ENCODE assay signal across 29 cellular contexts in the genomic region with DNA sequence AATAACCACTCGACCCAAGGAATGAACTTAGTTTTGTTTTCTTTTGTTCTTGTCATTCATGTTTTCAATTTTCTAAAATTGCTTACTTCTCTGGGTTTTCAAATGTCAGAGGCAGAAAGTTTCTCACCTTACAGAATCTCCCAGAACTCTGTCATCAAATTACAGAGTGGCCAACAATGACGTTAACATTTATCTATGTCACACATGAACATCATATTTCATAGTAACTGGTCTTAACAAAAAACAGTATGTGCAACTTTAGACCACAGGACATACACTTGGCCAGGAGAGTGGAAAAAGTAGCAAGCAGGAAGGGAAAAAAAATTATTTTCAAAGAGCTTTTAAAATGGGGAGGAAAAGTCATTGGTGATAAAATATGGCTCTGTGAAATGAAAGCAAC.
"Had no signal": no experiment of that assay in that cellular context is flagged by ENCODE, and none has a peak within 500 bp of the region (broad histone marks: within the 10 kb centered on the region; RNA-seq: fewer than 3 reads in every experiment).

No MANE protein-coding gene starts in this region.

- H3K4me1 ChIP-seq: stomach, suprapubic skin, testis, thyroid gland, tibial artery, tibial nerve, transverse colon, upper lobe of left lung, upper lobe of right lung, uterus, vagina had no signal

- H3K36me3 Mint-ChIP-seq: stimulated activated effector memory CD8-positive, alpha-beta T cell treated with anti-CD3 and anti-CD28 coated beads, Interleukin-12 subunit alpha, Interleukin-12 subunit beta, amount 100 ng/mL, for 72 hours; stimulated activated memory B cell treated with anti-CD40 and anti-IgM and Interleukin-4, amounts not matched to agents 10 μg/mL and 1 μg/mL and 100 μg/mL, for 72 hours; stimulated activated naive B cell treated with anti-CD40 and anti-IgM and Interleukin-4, amounts not matched to agents 10 μg/mL and 1 μg/mL and 100 μg/mL, for 72 hours; type B pancreatic cell had no signal

- H3K27me3 Mint-ChIP-seq: stimulated activated naive CD8-positive, alpha-beta T cell treated with anti-CD3 and anti-CD28 coated beads, Interleukin-15, amount 100 ng/mL, for 72 hours; type B pancreatic cell had no signal

- H3K9me3 ChIP-seq: suprapubic skin, testis, thoracic aorta, thyroid gland, transverse colon, upper lobe of right lung, uterus, vagina had no signal

- H3K36me3 ChIP-seq: stomach, suprapubic skin, thoracic aorta, thyroid gland, tibial artery, tibial nerve, transverse colon, upper lobe of left lung, upper lobe of right lung, uterus, vagina had no signal

- H3K27me3 ChIP-seq: stomach, suprapubic skin, testis, thyroid gland, tibial nerve, transverse colon, upper lobe of left lung, upper lobe of right lung, uterus, vagina had no signal

- H3K4me3 Mint-ChIP-seq: stimulated activated effector memory CD8-positive, alpha-beta T cell treated with anti-CD3 and anti-CD28 coated beads, Interleukin-12 subunit alpha, Interleukin-12 subunit beta, amount 100 ng/mL, for 72 hours; stimulated activated memory B cell treated with anti-CD40 and anti-IgM and Interleukin-4, amounts not matched to agents 10 μg/mL and 1 μg/mL and 100 μg/mL, for 72 hours; stimulated activated naive B cell treated with anti-CD40 and anti-IgM and Interleukin-4, amounts not matched to agents 10 μg/mL and 1 μg/mL and 100 μg/mL, for 72 hours; stimulated activated naive CD8-positive, alpha-beta T cell treated with anti-CD3 and anti-CD28 coated beads, Interleukin-15, amount 100 ng/mL, for 72 hours; stimulated activated naive CD8-positive, alpha-beta T cell treated with anti-CD3 and anti-CD28 coated beads, Interleukin-15, Interleukin-2, amounts not matched to agents 100 ng/mL and 50 ng/mL, for 24 hours; type B pancreatic cell had no signal

- H3K27ac Mint-ChIP-seq: stimulated activated effector memory CD8-positive, alpha-beta T cell treated with anti-CD3 and anti-CD28 coated beads, Interleukin-12 subunit alpha, Interleukin-12 subunit beta, amount 100 ng/mL, for 72 hours; stimulated activated memory B cell treated with anti-CD40 and anti-IgM and Interleukin-4, amounts not matched to agents 10 μg/mL and 1 μg/mL and 100 μg/mL, for 72 hours; stimulated activated naive B cell treated with anti-CD40 and anti-IgM and Interleukin-4, amounts not matched to agents 10 μg/mL and 1 μg/mL and 100 μg/mL, for 72 hours; stimulated activated naive CD8-positive, alpha-beta T cell treated with anti-CD3 and anti-CD28 coated beads, Interleukin-15, amount 100 ng/mL, for 72 hours; stimulated activated naive CD8-positive, alpha-beta T cell treated with anti-CD3 and anti-CD28 coated beads, Interleukin-15, Interleukin-2, amounts not matched to agents 100 ng/mL and 50 ng/mL, for 24 hours; type B pancreatic cell had no signal

- DNase-seq: stimulated activated CD4-positive, alpha-beta T cell treated with anti-CD3 and anti-CD28 coated beads, Interleukin-2, amount 100 ng/mL, for 48 hours; stimulated activated CD4-positive, alpha-beta T cell treated with anti-CD3 and anti-CD28 coated beads, Interleukin-4, amount 100 ng/mL, for 1 hour; stimulated activated CD4-positive, alpha-beta T cell treated with anti-CD3 and anti-CD28 coated beads, Interleukin-4, amount 100 ng/mL, for 24 hours; stimulated activated CD4-positive, alpha-beta T cell treated with anti-CD3 and anti-CD28 coated beads, Interleukin-4, amount 100 ng/mL, for 4 hours; stimulated activated CD8-positive, alpha-beta memory T cell treated with anti-CD3 and anti-CD28 coated beads, Interleukin-4, amount 100 ng/mL, for 48 hours; stimulated activated naive B cell treated with anti-CD40 and anti-IgM and Interleukin-4, amounts not matched to agents 10 μg/mL and 1 μg/mL and 100 μg/mL, for 72 hours; stimulated activated naive CD4-positive, alpha-beta T cell; stimulated activated naive CD4-positive, alpha-beta T cell treated with Interleukin-2 at 50 U/mL for 16 hours; stimulated activated naive CD8-positive, alpha-beta T cell treated with anti-CD3 and anti-CD28 coated beads, Interleukin-15, amount 100 ng/mL, for 72 hours; stimulated activated naive CD8-positive, alpha-beta T cell treated with anti-CD3 and anti-CD28 coated beads, Interleukin-15, Interleukin-2, amounts not matched to agents 100 U/mL and 50 U/mL, for 24 hours; stomach; substantia nigra; testis; thyroid gland; tibial artery; transverse colon; trophoblast cell; upper lobe of left lung; upper lobe of right lung; uterus had no signal

- H3K4me1 Mint-ChIP-seq: stimulated activated effector memory CD8-positive, alpha-beta T cell treated with anti-CD3 and anti-CD28 coated beads, Interleukin-12 subunit alpha, Interleukin-12 subunit beta, amount 100 ng/mL, for 72 hours; stimulated activated memory B cell treated with anti-CD40 and anti-IgM and Interleukin-4, amounts not matched to agents 10 μg/mL and 1 μg/mL and 100 μg/mL, for 72 hours; stimulated activated naive B cell treated with anti-CD40 and anti-IgM and Interleukin-4, amounts not matched to agents 10 μg/mL and 1 μg/mL and 100 μg/mL, for 72 hours; stimulated activated naive CD8-positive, alpha-beta T cell treated with anti-CD3 and anti-CD28 coated beads, Interleukin-15, amount 100 ng/mL, for 72 hours had no signal

- ATAC-seq: stimulated activated effector memory CD8-positive, alpha-beta T cell treated with anti-CD3 and anti-CD28 coated beads, Interleukin-12 subunit alpha, Interleukin-12 subunit beta, amount 100 ng/mL, for 72 hours; stimulated activated memory B cell treated with anti-CD40 and anti-IgM and Interleukin-4, amounts not matched to agents 10 μg/mL and 1 μg/mL and 100 μg/mL, for 72 hours; stimulated activated naive B cell treated with anti-CD40 and anti-IgM and Interleukin-4, amounts not matched to agents 10 μg/mL and 1 μg/mL and 100 μg/mL, for 72 hours; stimulated activated naive CD8-positive, alpha-beta T cell treated with anti-CD3 and anti-CD28 coated beads, Interleukin-15, amount 100 ng/mL, for 72 hours; stimulated activated naive CD8-positive, alpha-beta T cell treated with anti-CD3 and anti-CD28 coated beads, Interleukin-15, Interleukin-2, amounts not matched to agents 100 U/mL and 50 U/mL, for 24 hours; upper lobe of right lung had no signal

- H3K4me3 ChIP-seq: stomach, suprapubic skin, testis, thoracic aorta, thyroid gland, tibial artery, tibial nerve, transverse colon, upper lobe of left lung, upper lobe of right lung, uterus, vagina had no signal

- FAIRE-seq: urothelium cell line had no signal

- H3K27ac ChIP-seq: stomach, suprapubic skin, testis, thoracic aorta, thyroid gland, tibial artery, tibial nerve, transverse colon, upper lobe of left lung, upper lobe of right lung, uterus, vagina had no signal
